1 cellular context compared by ENCODE assay signal in genomic region chr16:82169861-82170845, GRCh38.
TF ChIP-seq lines count a peak whose summit lies in the region.

TSS of gene MPHOSPH6 (minus strand) at chr16:82170224. CDS start at chr16:82170175, 49 bp downstream.

TF ChIP-seq in HepG2, 621 proteins besides CTCF, POLR2A, EP300 and RAD21 (continued from another document):
- no peak for TF ChIP-seq PHF5A (CRISPR knock-in tag; IDR thresholded peaks at IDR 0.05; ENCODE audit: low read depth, unreplicated experiment)
- peak; percentile 52 for TF ChIP-seq PITX1 (CRISPR knock-in tag; IDR thresholded peaks at IDR 0.05)
- peak; percentile 96 for TF ChIP-seq MXD4 (CRISPR knock-in tag; IDR thresholded peaks at IDR 0.05)
- peak; percentile 94; the same call in 1 of the 2 replicates for TF ChIP-seq NFATC3 (CRISPR knock-in tag; IDR thresholded peaks at IDR 0.05)
- TF ChIP-seq ZNF558 (CRISPR knock-in tag; IDR thresholded peaks at IDR 0.05; ENCODE audit: borderline replicate concordance), result peak; percentile 98; the same call in 1 of the 2 replicates
- peak; percentile 54; the same call in 1 of the 2 replicates for TF ChIP-seq ZNF121 (CRISPR knock-in tag; IDR thresholded peaks at IDR 0.05)
- TF ChIP-seq, protein P1, sequence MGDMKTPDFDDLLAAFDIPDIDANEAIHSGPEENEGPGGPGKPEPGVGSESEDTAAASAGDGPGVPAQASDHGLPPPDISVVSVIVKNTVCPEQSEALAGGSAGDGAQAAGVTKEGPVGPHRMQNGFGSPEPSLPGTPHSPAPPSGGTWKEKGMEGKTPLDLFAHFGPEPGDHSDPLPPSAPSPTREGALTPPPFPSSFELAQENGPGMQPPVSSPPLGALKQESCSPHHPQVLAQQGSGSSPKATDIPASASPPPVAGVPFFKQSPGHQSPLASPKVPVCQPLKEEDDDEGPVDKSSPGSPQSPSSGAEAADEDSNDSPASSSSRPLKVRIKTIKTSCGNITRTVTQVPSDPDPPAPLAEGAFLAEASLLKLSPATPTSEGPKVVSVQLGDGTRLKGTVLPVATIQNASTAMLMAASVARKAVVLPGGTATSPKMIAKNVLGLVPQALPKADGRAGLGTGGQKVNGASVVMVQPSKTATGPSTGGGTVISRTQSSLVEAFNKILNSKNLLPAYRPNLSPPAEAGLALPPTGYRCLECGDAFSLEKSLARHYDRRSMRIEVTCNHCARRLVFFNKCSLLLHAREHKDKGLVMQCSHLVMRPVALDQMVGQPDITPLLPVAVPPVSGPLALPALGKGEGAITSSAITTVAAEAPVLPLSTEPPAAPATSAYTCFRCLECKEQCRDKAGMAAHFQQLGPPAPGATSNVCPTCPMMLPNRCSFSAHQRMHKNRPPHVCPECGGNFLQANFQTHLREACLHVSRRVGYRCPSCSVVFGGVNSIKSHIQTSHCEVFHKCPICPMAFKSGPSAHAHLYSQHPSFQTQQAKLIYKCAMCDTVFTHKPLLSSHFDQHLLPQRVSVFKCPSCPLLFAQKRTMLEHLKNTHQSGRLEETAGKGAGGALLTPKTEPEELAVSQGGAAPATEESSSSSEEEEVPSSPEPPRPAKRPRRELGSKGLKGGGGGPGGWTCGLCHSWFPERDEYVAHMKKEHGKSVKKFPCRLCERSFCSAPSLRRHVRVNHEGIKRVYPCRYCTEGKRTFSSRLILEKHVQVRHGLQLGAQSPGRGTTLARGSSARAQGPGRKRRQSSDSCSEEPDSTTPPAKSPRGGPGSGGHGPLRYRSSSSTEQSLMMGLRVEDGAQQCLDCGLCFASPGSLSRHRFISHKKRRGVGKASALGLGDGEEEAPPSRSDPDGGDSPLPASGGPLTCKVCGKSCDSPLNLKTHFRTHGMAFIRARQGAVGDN (CRISPR knock-in tag; IDR thresholded peaks at IDR 0.05), result peak; percentile 98
- no peak for TF ChIP-seq PLSCR1 (CRISPR knock-in tag; IDR thresholded peaks at IDR 0.05; ENCODE audit: borderline replicate concordance)
- TF ChIP-seq ZNF800 (CRISPR knock-in tag; IDR thresholded peaks at IDR 0.05), result peak; percentile 84
- peak; percentile 95 for TF ChIP-seq ZNF781 (CRISPR knock-in tag; IDR thresholded peaks at IDR 0.05; ENCODE audit: borderline replicate concordance, not compliant biosample characterization)
- no peak; the same call in 1 of the 2 replicates for TF ChIP-seq ETV6 (CRISPR knock-in tag; conservative IDR thresholded peaks at IDR 0.05)
- peak; percentile 69; the same call in 1 of the 2 replicates for TF ChIP-seq ETV5 (CRISPR knock-in tag; IDR thresholded peaks at IDR 0.05; ENCODE audit: borderline replicate concordance)
- 0 out of 2 replicates have a peak, but pooled peaks have one; percentile 19 for TF ChIP-seq HCFC1 (IDR thresholded peaks at IDR 0.05; ENCODE audit: low read depth, low read length)
- TF ChIP-seq ISL2 (CRISPR knock-in tag; IDR thresholded peaks at IDR 0.05), result peak; percentile 85
- TF ChIP-seq RARA (CRISPR knock-in tag; IDR thresholded peaks at IDR 0.05), result 0 out of 2 replicates have a peak, but pooled peaks have one; percentile 45
- TF ChIP-seq, protein P2, sequence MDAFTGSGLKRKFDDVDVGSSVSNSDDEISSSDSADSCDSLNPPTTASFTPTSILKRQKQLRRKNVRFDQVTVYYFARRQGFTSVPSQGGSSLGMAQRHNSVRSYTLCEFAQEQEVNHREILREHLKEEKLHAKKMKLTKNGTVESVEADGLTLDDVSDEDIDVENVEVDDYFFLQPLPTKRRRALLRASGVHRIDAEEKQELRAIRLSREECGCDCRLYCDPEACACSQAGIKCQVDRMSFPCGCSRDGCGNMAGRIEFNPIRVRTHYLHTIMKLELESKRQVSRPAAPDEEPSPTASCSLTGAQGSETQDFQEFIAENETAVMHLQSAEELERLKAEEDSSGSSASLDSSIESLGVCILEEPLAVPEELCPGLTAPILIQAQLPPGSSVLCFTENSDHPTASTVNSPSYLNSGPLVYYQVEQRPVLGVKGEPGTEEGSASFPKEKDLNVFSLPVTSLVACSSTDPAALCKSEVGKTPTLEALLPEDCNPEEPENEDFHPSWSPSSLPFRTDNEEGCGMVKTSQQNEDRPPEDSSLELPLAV (CRISPR knock-in tag; conservative IDR thresholded peaks at IDR 0.05; ENCODE audit: low read depth), result no peak
- peak; percentile 80; the same call in 1 of the 2 replicates for TF ChIP-seq REL (CRISPR knock-in tag; conservative IDR thresholded peaks at IDR 0.05)
- peak; percentile 92 for TF ChIP-seq ZNF20 (CRISPR knock-in tag; IDR thresholded peaks at IDR 0.05)
- peak; percentile 92 for TF ChIP-seq ZNF18 (CRISPR knock-in tag; IDR thresholded peaks at IDR 0.05; ENCODE audit: insufficient replicate concordance)
- peak; percentile 75; the same call in 1 of the 2 replicates for TF ChIP-seq ZBTB2 (CRISPR knock-in tag; IDR thresholded peaks at IDR 0.05; ENCODE audit: low read depth)
- TF ChIP-seq NR1H2 (CRISPR knock-in tag; IDR thresholded peaks at IDR 0.05; ENCODE audit: borderline replicate concordance, low read depth), result 0 out of 2 replicates have a peak, but pooled peaks have one; percentile 54
- TF ChIP-seq, protein P3, sequence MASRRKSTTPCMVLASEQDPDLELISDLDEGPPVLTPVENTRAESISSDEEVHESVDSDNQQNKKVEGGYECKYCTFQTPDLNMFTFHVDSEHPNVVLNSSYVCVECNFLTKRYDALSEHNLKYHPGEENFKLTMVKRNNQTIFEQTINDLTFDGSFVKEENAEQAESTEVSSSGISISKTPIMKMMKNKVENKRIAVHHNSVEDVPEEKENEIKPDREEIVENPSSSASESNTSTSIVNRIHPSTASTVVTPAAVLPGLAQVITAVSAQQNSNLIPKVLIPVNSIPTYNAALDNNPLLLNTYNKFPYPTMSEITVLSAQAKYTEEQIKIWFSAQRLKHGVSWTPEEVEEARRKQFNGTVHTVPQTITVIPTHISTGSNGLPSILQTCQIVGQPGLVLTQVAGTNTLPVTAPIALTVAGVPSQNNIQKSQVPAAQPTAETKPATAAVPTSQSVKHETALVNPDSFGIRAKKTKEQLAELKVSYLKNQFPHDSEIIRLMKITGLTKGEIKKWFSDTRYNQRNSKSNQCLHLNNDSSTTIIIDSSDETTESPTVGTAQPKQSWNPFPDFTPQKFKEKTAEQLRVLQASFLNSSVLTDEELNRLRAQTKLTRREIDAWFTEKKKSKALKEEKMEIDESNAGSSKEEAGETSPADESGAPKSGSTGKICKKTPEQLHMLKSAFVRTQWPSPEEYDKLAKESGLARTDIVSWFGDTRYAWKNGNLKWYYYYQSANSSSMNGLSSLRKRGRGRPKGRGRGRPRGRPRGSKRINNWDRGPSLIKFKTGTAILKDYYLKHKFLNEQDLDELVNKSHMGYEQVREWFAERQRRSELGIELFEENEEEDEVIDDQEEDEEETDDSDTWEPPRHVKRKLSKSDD (CRISPR knock-in tag; IDR thresholded peaks at IDR 0.05; ENCODE audit: low read depth), result peak; percentile 29; the same call in 1 of the 2 replicates
- peak; percentile 10; the same call in 1 of the 2 replicates for TF ChIP-seq ZNF124 (CRISPR knock-in tag; IDR thresholded peaks at IDR 0.05)
- TF ChIP-seq ZNF136 (CRISPR knock-in tag; IDR thresholded peaks at IDR 0.05; ENCODE audit: low read depth), result 0 out of 2 replicates have a peak, but pooled peaks have one; percentile 76
- TF ChIP-seq MIXL1 (CRISPR knock-in tag; IDR thresholded peaks at IDR 0.05), result no peak; the same call in 1 of the 2 replicates
- TF ChIP-seq ZNF788 (CRISPR knock-in tag; IDR thresholded peaks at IDR 0.05; ENCODE audit: borderline replicate concordance), result peak; percentile 85
- no peak for TF ChIP-seq NFYB (CRISPR knock-in tag; IDR thresholded peaks at IDR 0.05)
- TF ChIP-seq ATM (IDR thresholded peaks at IDR 0.05; ENCODE audit: borderline replicate concordance), result no peak
- no peak for TF ChIP-seq SP1 (IDR thresholded peaks at IDR 0.05)
- TF ChIP-seq SP1 (CRISPR knock-in tag; IDR thresholded peaks at IDR 0.05), result peak; percentile 79
- TF ChIP-seq CHCHD3 (CRISPR knock-in tag; IDR thresholded peaks at IDR 0.05), result no peak
- TF ChIP-seq TOPORS (CRISPR knock-in tag; IDR thresholded peaks at IDR 0.05), result peak; percentile 97
- peak; percentile 70; the same call in 1 of the 2 replicates for TF ChIP-seq AHR (CRISPR knock-in tag; IDR thresholded peaks at IDR 0.05)
- TF ChIP-seq WIZ (CRISPR knock-in tag; IDR thresholded peaks at IDR 0.05), result peak; percentile 72; the same call in 1 of the 2 replicates
- TF ChIP-seq, protein P4, sequence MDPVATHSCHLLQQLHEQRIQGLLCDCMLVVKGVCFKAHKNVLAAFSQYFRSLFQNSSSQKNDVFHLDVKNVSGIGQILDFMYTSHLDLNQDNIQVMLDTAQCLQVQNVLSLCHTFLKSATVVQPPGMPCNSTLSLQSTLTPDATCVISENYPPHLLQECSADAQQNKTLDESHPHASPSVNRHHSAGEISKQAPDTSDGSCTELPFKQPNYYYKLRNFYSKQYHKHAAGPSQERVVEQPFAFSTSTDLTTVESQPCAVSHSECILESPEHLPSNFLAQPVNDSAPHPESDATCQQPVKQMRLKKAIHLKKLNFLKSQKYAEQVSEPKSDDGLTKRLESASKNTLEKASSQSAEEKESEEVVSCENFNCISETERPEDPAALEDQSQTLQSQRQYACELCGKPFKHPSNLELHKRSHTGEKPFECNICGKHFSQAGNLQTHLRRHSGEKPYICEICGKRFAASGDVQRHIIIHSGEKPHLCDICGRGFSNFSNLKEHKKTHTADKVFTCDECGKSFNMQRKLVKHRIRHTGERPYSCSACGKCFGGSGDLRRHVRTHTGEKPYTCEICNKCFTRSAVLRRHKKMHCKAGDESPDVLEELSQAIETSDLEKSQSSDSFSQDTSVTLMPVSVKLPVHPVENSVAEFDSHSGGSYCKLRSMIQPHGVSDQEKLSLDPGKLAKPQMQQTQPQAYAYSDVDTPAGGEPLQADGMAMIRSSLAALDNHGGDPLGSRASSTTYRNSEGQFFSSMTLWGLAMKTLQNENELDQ (CRISPR knock-in tag; IDR thresholded peaks at IDR 0.05; ENCODE audit: borderline replicate concordance), result no peak
- 0 out of 2 replicates have a peak, but pooled peaks have one; percentile 9 for TF ChIP-seq SIX4 (CRISPR knock-in tag; IDR thresholded peaks at IDR 0.05)
- no peak for TF ChIP-seq SP2 (CRISPR knock-in tag; IDR thresholded peaks at IDR 0.05)
- TF ChIP-seq, protein P5, sequence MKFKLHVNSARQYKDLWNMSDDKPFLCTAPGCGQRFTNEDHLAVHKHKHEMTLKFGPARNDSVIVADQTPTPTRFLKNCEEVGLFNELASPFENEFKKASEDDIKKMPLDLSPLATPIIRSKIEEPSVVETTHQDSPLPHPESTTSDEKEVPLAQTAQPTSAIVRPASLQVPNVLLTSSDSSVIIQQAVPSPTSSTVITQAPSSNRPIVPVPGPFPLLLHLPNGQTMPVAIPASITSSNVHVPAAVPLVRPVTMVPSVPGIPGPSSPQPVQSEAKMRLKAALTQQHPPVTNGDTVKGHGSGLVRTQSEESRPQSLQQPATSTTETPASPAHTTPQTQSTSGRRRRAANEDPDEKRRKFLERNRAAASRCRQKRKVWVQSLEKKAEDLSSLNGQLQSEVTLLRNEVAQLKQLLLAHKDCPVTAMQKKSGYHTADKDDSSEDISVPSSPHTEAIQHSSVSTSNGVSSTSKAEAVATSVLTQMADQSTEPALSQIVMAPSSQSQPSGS (CRISPR knock-in tag; IDR thresholded peaks at IDR 0.05), result peak; percentile 60
- no peak for TF ChIP-seq RBM39 (IDR thresholded peaks at IDR 0.05; ENCODE audit: low read depth, low read length, poor library complexity, severe bottlenecking)
- TF ChIP-seq ZNF550 (CRISPR knock-in tag; IDR thresholded peaks at IDR 0.05; ENCODE audit: borderline replicate concordance), result no peak
- peak; percentile 28; the same call in 1 of the 2 replicates for TF ChIP-seq ZNF468 (CRISPR knock-in tag; IDR thresholded peaks at IDR 0.05)
